In the genomic region with DNA sequence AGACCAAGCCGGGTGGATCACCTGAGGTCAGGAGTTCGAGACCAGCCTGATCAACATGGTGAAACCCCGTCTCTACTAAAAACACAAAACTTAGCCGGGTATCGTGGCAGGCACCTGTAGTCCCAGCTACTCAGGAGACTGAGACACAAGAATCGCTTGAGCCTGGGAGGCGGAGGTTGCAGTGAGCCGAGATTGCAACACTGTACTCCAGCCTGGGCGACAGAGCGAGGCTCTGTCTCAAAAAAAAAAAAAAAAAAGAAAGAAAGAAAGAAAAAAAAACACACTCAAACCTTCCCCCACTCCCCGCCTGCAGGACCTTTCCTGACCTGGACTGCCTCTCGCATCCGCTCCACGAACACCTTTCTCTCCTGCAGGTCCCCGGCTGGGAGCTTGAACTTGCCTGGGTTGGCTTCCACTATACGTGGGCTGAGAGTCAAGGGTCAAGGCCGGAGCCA, we compare ENCODE assay signal across 8 cellular contexts. TPM values are rescaled to one million over a fixed set of nuclear protein-coding genes. Genes with fewer than 3 reads are reported as not detected.
DNase-seq lines count a peak whose midpoint lies in the region; ATAC-seq and TF ChIP-seq lines count a peak whose summit lies in the region.
"Not testable (repeated sequence)": the region's sequence is repeated elsewhere in the genome, so short reads cannot be mapped to it uniquely, and the experiment has no call there.

No MANE protein-coding gene starts in this region.

- POLR2A ChIA-PET in activated CD8-positive, alpha-beta T cell treated with anti-CD3 and anti-CD28 coated beads for 36 hours (lab: Charles Lee): interaction anchor here (0.8 to 9.8 kb wide), 4 partner anchors 13 to 30 kb away, joined by 3 to 226 read pairs (median 12); a partner anchor contains a TSS

- intact Hi-C loops in activated CD8-positive, alpha-beta T cell treated with anti-CD3 and anti-CD28 coated beads for 36 hours (cut with micrococcal nuclease); gastrocnemius medialis (cut with DNase I; ENCODE audit: low total_unique reads): not testable (repeated sequence)

- H3K4me3 ChIP-seq in GM06990 (replicated peaks; ENCODE audit: low read depth, low read length) (peak overlapping the region; percentile 97), cardiac fibroblast (replicated peaks in 1 of 2; ENCODE audit: low read depth in 2 of 2, low read length in 2 of 2) (peak overlapping the region; percentile 82 to 93), cardiac muscle cell (peak overlapping the region; percentile 78), gastrocnemius medialis (peak overlapping the region; percentile 86 to 93 (median 91)), urinary bladder (ENCODE audit: low read depth, low read length) (peak overlapping the region; percentile 57)

- ATAC-seq in activated CD8-positive, alpha-beta T cell treated with anti-CD3 and anti-CD28 coated beads for 36 hours; gastrocnemius medialis: not testable (repeated sequence)

- CTCF ChIA-PET in activated CD8-positive, alpha-beta T cell treated with anti-CD3 and anti-CD28 coated beads for 36 hours (lab: Charles Lee): interaction anchor here (1.0 to 2.1 kb wide), 3 partner anchors 32 to 184 kb away, joined by 3 to 8 read pairs (median 4); a partner anchor contains a TSS

- not testable (repeated sequence) for H3K9me3 Mint-ChIP-seq in activated CD8-positive, alpha-beta T cell treated with anti-CD3 and anti-CD28 coated beads for 36 hours; mesothelial cell of epicardium

- H3K4me3 Mint-ChIP-seq in activated CD8-positive, alpha-beta T cell treated with anti-CD3 and anti-CD28 coated beads for 36 hours: peak overlapping the region; percentile 83
- H3K4me3 Mint-ChIP-seq in mesothelial cell of epicardium: peak overlapping the region; percentile 100

- WGBS in urinary bladder: 35% methylated on average over 17 of the region's 17 CpGs

- not testable (repeated sequence) for TF ChIP-seq CTCF in GM06990 (IDR thresholded peaks at IDR 0.05; ENCODE audit: insufficient read depth, low read length, poor library complexity, severe bottlenecking); activated CD8-positive, alpha-beta T cell treated with anti-CD3 and anti-CD28 coated beads for 36 hours (IDR thresholded peaks at IDR 0.05); cardiac fibroblast (IDR thresholded peaks at IDR 0.05; ENCODE audit: low read depth, low read length); cardiac muscle cell (IDR thresholded peaks at IDR 0.05; ENCODE audit: low read depth, low read length); mesothelial cell of epicardium (IDR thresholded peaks at IDR 0.05; ENCODE audit: unreplicated experiment); gastrocnemius medialis (IDR thresholded peaks at IDR 0.05 in 4 of 5, conservative IDR thresholded peaks at IDR 0.05 in 1 of 5)

- TF ChIP-seq POLR2A in gastrocnemius medialis (IDR thresholded peaks at IDR 0.05): not testable (repeated sequence)

- H3K27me3 Mint-ChIP-seq in activated CD8-positive, alpha-beta T cell treated with anti-CD3 and anti-CD28 coated beads for 36 hours; mesothelial cell of epicardium (ENCODE audit: low read depth): not testable (repeated sequence)

- not testable (repeated sequence) for H3K9me3 ChIP-seq in cardiac muscle cell (ENCODE audit: low read depth); gastrocnemius medialis

- not testable (repeated sequence) for H3K27me3 ChIP-seq in GM06990 (replicated peaks; ENCODE audit: control insufficient read depth, insufficient read depth, low read length); cardiac muscle cell
- H3K27me3 ChIP-seq in gastrocnemius medialis: peaks cover 0 to 12% (median 0%) of the 10 kb centered on the region in 3 donors

- H3K36me3 ChIP-seq in GM06990 (ENCODE audit: control insufficient read depth, insufficient read depth, low read length); cardiac muscle cell; urinary bladder (ENCODE audit: insufficient read depth): not testable (repeated sequence)
- H3K36me3 ChIP-seq in gastrocnemius medialis: peaks cover 0 to 17% of the 10 kb centered on the region in 2 donors

- H3K4me1 Mint-ChIP-seq in activated CD8-positive, alpha-beta T cell treated with anti-CD3 and anti-CD28 coated beads for 36 hours (ENCODE audit: low read depth): peaks cover 19% of the 10 kb centered on the region
- H3K4me1 Mint-ChIP-seq in mesothelial cell of epicardium: peaks cover 18% of the 10 kb centered on the region

- peak overlapping the region; percentile 70 for H3K27ac Mint-ChIP-seq in activated CD8-positive, alpha-beta T cell treated with anti-CD3 and anti-CD28 coated beads for 36 hours
- peak overlapping the region; percentile 19 for H3K27ac Mint-ChIP-seq in mesothelial cell of epicardium

- not testable (repeated sequence) for DNase-seq in GM06990 (ENCODE audit: extremely low read depth, insufficient read length); activated CD8-positive, alpha-beta T cell treated with anti-CD3 and anti-CD28 coated beads for 36 hours; cardiac fibroblast (ENCODE audit: low read depth in 2 of 2); cardiac muscle cell (ENCODE audit: low read depth in 1 of 2, low spot score in 1 of 2); mesothelial cell of epicardium (ENCODE audit: low spot score in 2 of 2, unreplicated experiment in 2 of 2); gastrocnemius medialis
- DNase-seq in NCI-H69 (lab: John Stamatoyannopoulos, UW): peak; percentile 78

- in situ Hi-C loops in gastrocnemius medialis (cut with MboI; ENCODE audit: low sequenced_read_pairs in 4 of 4): not testable (repeated sequence)

- not testable (repeated sequence) for H3K4me1 ChIP-seq in cardiac muscle cell (ENCODE audit: low read depth); urinary bladder (ENCODE audit: insufficient read depth)
- peaks cover 21% of the 10 kb centered on the region in 2 donors for H3K4me1 ChIP-seq in gastrocnemius medialis

- H3K36me3 Mint-ChIP-seq in activated CD8-positive, alpha-beta T cell treated with anti-CD3 and anti-CD28 coated beads for 36 hours (ENCODE audit: low read depth): peaks cover 21% of the 10 kb centered on the region
- not testable (repeated sequence) for H3K36me3 Mint-ChIP-seq in mesothelial cell of epicardium

- H3K27ac ChIP-seq in cardiac muscle cell; urinary bladder (ENCODE audit: low read depth): not testable (repeated sequence)
- peak overlapping the region; percentile 96 to 99 (median 98) for H3K27ac ChIP-seq in gastrocnemius medialis

RNA-seq across cellular contexts. Expression of a gene that starts 1.0 kb away (rescaled TPM):
- 10 to 100 TPM; 66.8 to 72.4 TPM for total RNA-seq in activated CD8-positive, alpha-beta T cell treated with anti-CD3 and anti-CD28 coated beads for 36 hours
- 95.5 and 110 TPM in 2 replicates for total RNA-seq in cardiac muscle cell
- 65.2 and 71.1 TPM in 2 replicates for polyA plus RNA-seq in cardiac muscle cell
- 52.7 to 58.4 TPM (median 56.7 TPM) in 3 replicates for total RNA-seq in mesothelial cell of epicardium
- total RNA-seq in gastrocnemius medialis: 10 to 100 TPM; 16.5 to 40.7 (median 33.4) TPM
- 26.4 TPM for total RNA-seq in urinary bladder
- 76.1 TPM for polyA plus RNA-seq in urinary bladder

RNA-seq across cellular contexts. Expression of a gene that starts 1.0 kb away (rescaled TPM):
- 100 to 1,000 TPM; 120 to 122 TPM for total RNA-seq in activated CD8-positive, alpha-beta T cell treated with anti-CD3 and anti-CD28 coated beads for 36 hours
- 60.3 and 110 TPM in 2 replicates for total RNA-seq in cardiac muscle cell
- polyA plus RNA-seq in cardiac muscle cell: 77.6 and 88.9 TPM in 2 replicates
- total RNA-seq in mesothelial cell of epicardium: 278 to 284 TPM (median 282 TPM) in 3 replicates
- total RNA-seq in gastrocnemius medialis: 10 to 100 TPM; 15.4 to 19.1 (median 16.7) TPM
- total RNA-seq in urinary bladder: 17.0 TPM
- 268 TPM for polyA plus RNA-seq in urinary bladder

RNA-seq across cellular contexts. Expression of a gene that starts 31.1 kb away (rescaled TPM):
- total RNA-seq in activated CD8-positive, alpha-beta T cell treated with anti-CD3 and anti-CD28 coated beads for 36 hours: 10 to 100 TPM; 73.8 to 87.5 TPM
- total RNA-seq in cardiac muscle cell (75.1 and 93.7 TPM in 2 replicates), mesothelial cell of epicardium (63.0 to 76.4 TPM (median 74.5 TPM) in 3 replicates), gastrocnemius medialis (10 to 100 TPM; 36.3 to 81.3 (median 49.4) TPM), urinary bladder (10.2 TPM)
- polyA plus RNA-seq in cardiac muscle cell (9.8 and 13.3 TPM in 2 replicates), urinary bladder (25.7 TPM)

RNA-seq across cellular contexts. Expression of a gene that starts 32.7 kb away (rescaled TPM):
- total RNA-seq in activated CD8-positive, alpha-beta T cell treated with anti-CD3 and anti-CD28 coated beads for 36 hours: 10 to 100 TPM; 85.0 to 95.7 TPM
- total RNA-seq in cardiac muscle cell: 45.9 and 48.5 TPM in 2 replicates
- polyA plus RNA-seq in cardiac muscle cell: 37.7 and 56.0 TPM in 2 replicates
- total RNA-seq in mesothelial cell of epicardium: 53.9 to 58.6 TPM (median 57.0 TPM) in 3 replicates
- total RNA-seq in gastrocnemius medialis: 10 to 100 TPM; 31.7 to 47.9 (median 45.0) TPM
- 16.5 TPM for total RNA-seq in urinary bladder
- polyA plus RNA-seq in urinary bladder: 31.2 TPM

RNA-seq across cellular contexts. Expression of a gene that starts 46.5 kb away (rescaled TPM):
- total RNA-seq in activated CD8-positive, alpha-beta T cell treated with anti-CD3 and anti-CD28 coated beads for 36 hours: 1 to 10 TPM; 3.9 to 4.8 TPM
- total RNA-seq in cardiac muscle cell (5.6 and 6.3 TPM in 2 replicates), mesothelial cell of epicardium (3.4 to 4.0 TPM (median 3.8 TPM) in 3 replicates), gastrocnemius medialis (1 to 10 TPM; 2.6 to 5.0 (median 3.1) TPM), urinary bladder (4.8 TPM)
- polyA plus RNA-seq in cardiac muscle cell (4.3 and 4.6 TPM in 2 replicates), urinary bladder (15.7 TPM)
